In genomic region chrX:18491601-18492000, GRCh38 we compare ENCODE assay signal across 17 cellular contexts.
DNase-seq lines count a peak whose midpoint lies in the region; ATAC-seq, FAIRE-seq and TF ChIP-seq lines count a peak whose summit lies in the region.
"Had no signal": no experiment of that assay in that cellular context is flagged by ENCODE, and none has a peak within 500 bp of the region (broad histone marks: within the 10 kb centered on the region; RNA-seq: fewer than 3 reads in every experiment).

No MANE protein-coding gene starts in this region.

- H3K14ac ChIP-seq in neuronal stem cell (ENCODE audit: low read length): no peak overlapping the region

- no peak overlapping the region for H3K23ac ChIP-seq in neuronal stem cell (ENCODE audit: low read depth, low read length, poor library complexity)

- H3K36me3 Mint-ChIP-seq in HFFc6 (ENCODE audit: low read depth): no peaks in the 10 kb centered on the region
- H3K36me3 Mint-ChIP-seq: CD4-positive, CD25-positive, alpha-beta regulatory T cell had no signal

- no peaks in the 10 kb centered on the region for H3K9me1 ChIP-seq in K562 (ENCODE audit: control insufficient read depth, insufficient read depth, low read length)

- no peak overlapping the region for H2BK12ac ChIP-seq in neuronal stem cell (ENCODE audit: low read length)

- no peaks in the 10 kb centered on the region for H3K36me3 ChIP-seq in HepG2 (replicated peaks in 1 of 2; ENCODE audit: control insufficient read depth in 1 of 2, insufficient read depth in 2 of 2, low read length in 2 of 2)
- H3K36me3 ChIP-seq in right lobe of liver: no peaks in the 10 kb centered on the region
- H3K36me3 ChIP-seq in K562 (ENCODE audit: control insufficient read depth, insufficient read depth, low read length): no peaks in the 10 kb centered on the region
- no peaks in the 10 kb centered on the region for H3K36me3 ChIP-seq in neuronal stem cell (replicated peaks in 1 of 2; ENCODE audit: control insufficient read depth in 2 of 2, insufficient read depth in 2 of 2, low read length in 2 of 2)
- H3K36me3 ChIP-seq: BLaER1 treated with 17β-estradiol and CSF1 and Interleukin-3, amounts not matched to agents 10 nM and 100 nM had no signal

- WGBS in HepG2 (ENCODE audit: low lambda C conversion rate): 98% methylated on average over 2 of the region's 2 CpGs
- WGBS in right lobe of liver (ENCODE audit: insufficient coverage, low coverage, low lambda C conversion rate, missing lambda C conversion rate): 54% methylated on average over 2 of the region's 2 CpGs
- WGBS in K562 (ENCODE audit: insufficient coverage, low coverage, missing lambda C conversion rate): 0% methylated on average over 2 of the region's 2 CpGs
- no CpG with 5 or more reads among the region's 2 CpGs for WGBS in neuronal stem cell (ENCODE audit: extremely low coverage in 2 of 2, insufficient read length in 2 of 2, insufficient replicate concordance in 1 of 2), 2 donors

- no peak overlapping the region for H3K18ac ChIP-seq in neuronal stem cell (ENCODE audit: low read length)

- H3K27me3 Mint-ChIP-seq in HFFc6 (ENCODE audit: insufficient read depth): no peaks in the 10 kb centered on the region; the same call in 1 of the 2 replicates
- H3K27me3 Mint-ChIP-seq: CD4-positive, CD25-positive, alpha-beta regulatory T cell had no signal

- H3K27me3 ChIP-seq in HepG2 (ENCODE audit: control insufficient read depth in 1 of 2, insufficient read depth in 2 of 2, low read length in 2 of 2) (no peaks in the 10 kb centered on the region), right lobe of liver (no peaks in the 10 kb centered on the region), K562 (ENCODE audit: control insufficient read depth in 2 of 2, insufficient read depth in 2 of 2, low read length in 2 of 2) (no peaks in the 10 kb centered on the region), neuronal stem cell (ENCODE audit: control insufficient read depth in 3 of 3, insufficient read depth in 3 of 3, low read depth in 1 of 3, low read length in 3 of 3) (peaks cover 0 to 2% (median 0%) of the 10 kb centered on the region in 3 experiments)

- H2AK5ac ChIP-seq in neuronal stem cell (ENCODE audit: low read depth, low read length): no peak overlapping the region

- no peak overlapping the region for H3K4me2 ChIP-seq in HepG2 (ENCODE audit: low read depth, low read length)
- no peak overlapping the region for H3K4me2 ChIP-seq in K562 (ENCODE audit: insufficient read depth, low read length)
- H3K4me2 ChIP-seq in neuronal stem cell (ENCODE audit: insufficient read depth, low read length, poor library complexity, severe bottlenecking): no peak overlapping the region
- H3K4me2 ChIP-seq: BLaER1 treated with 17β-estradiol and CSF1 and Interleukin-3, amounts not matched to agents 10 nM and 100 nM had no signal

- in situ Hi-C loops in HepG2 (cut with HindIII; ENCODE audit: extremely low pct_ligation_motif_present, low pct_unique_long_range_greater_than_20kb) (no loop called here), K562 (cut with MboI) (no loop called here)

- H2BK15ac ChIP-seq in neuronal stem cell (ENCODE audit: low read length): no peak overlapping the region

- no peak overlapping the region for H2BK120ac ChIP-seq in neuronal stem cell (ENCODE audit: low read depth, low read length)

- H3K4me3 ChIP-seq in HepG2 (replicated peaks in 1 of 3; ENCODE audit: insufficient read depth in 1 of 3, low read depth in 2 of 3, low read length in 3 of 3) (no peak overlapping the region), right lobe of liver (no peak overlapping the region), K562 (no peak overlapping the region), neuronal stem cell (ENCODE audit: low read length in 2 of 2) (no peak overlapping the region)
- H3K4me3 ChIP-seq: BLaER1 treated with 17β-estradiol and CSF1 and Interleukin-3, amounts not matched to agents 10 nM and 100 nM had no signal

- TF ChIP-seq POLR2A in HepG2 (IDR thresholded peaks at IDR 0.05; ENCODE audit: insufficient read depth in 1 of 2, low read depth in 2 of 2, low read length in 2 of 2) (no peak), right lobe of liver (IDR thresholded peaks at IDR 0.05) (no peak), K562 (conservative IDR thresholded peaks at IDR 0.05) (no peak)

- H4K20me1 ChIP-seq in HepG2 (ENCODE audit: insufficient read depth, low read length) (no peaks in the 10 kb centered on the region), K562 (replicated peaks; ENCODE audit: control insufficient read depth, insufficient read depth, low read length) (no peaks in the 10 kb centered on the region)
- H4K20me1 ChIP-seq: BLaER1 treated with 17β-estradiol and CSF1 and Interleukin-3, amounts not matched to agents 10 nM and 100 nM had no signal

- no peaks in the 10 kb centered on the region for H3K4me1 ChIP-seq in HepG2 (ENCODE audit: insufficient read depth, low read length)
- no peaks in the 10 kb centered on the region for H3K4me1 ChIP-seq in right lobe of liver
- H3K4me1 ChIP-seq in K562 (replicated peaks in 1 of 2; ENCODE audit: control insufficient read depth in 2 of 2, insufficient read depth in 2 of 2, low read length in 2 of 2): no peaks in the 10 kb centered on the region
- H3K4me1 ChIP-seq in neuronal stem cell (ENCODE audit: control insufficient read depth in 2 of 2, insufficient read depth in 1 of 2, low read depth in 1 of 2, low read length in 2 of 2): no peaks in the 10 kb centered on the region

- TF ChIP-seq RAD21 in HepG2 (CRISPR knock-in tag; IDR thresholded peaks at IDR 0.05): no peak
- TF ChIP-seq RAD21 in K562 (CRISPR knock-in tag; conservative IDR thresholded peaks at IDR 0.05 in 1 of 2, IDR thresholded peaks at IDR 0.05 in 1 of 2): no peak

- ATAC-seq in HepG2: no peak
- ATAC-seq in right lobe of liver: no peak
- no peak for ATAC-seq in K562
- no peak for ATAC-seq in HG03378 (IDR thresholded peaks at IDR 0.05; ENCODE audit: unreplicated experiment)

- no peak for FAIRE-seq in HepG2 (lab: Jason Lieb, UNC)
- no peak for FAIRE-seq in K562 (lab: Jason Lieb, UNC)
- FAIRE-seq in islet of Langerhans (lab: Jason Lieb, UNC): peak; percentile 82
- FAIRE-seq: GM12892 had no signal

- H3K4ac ChIP-seq in neuronal stem cell (ENCODE audit: low read length): no peak overlapping the region

- H2AFZ ChIP-seq in HepG2 (ENCODE audit: low read length): no peak overlapping the region
- H2AFZ ChIP-seq in K562 (ENCODE audit: low read depth, low read length): no peak overlapping the region
- H2AFZ ChIP-seq in neuronal stem cell (ENCODE audit: low read length): no peak overlapping the region

- H4K8ac ChIP-seq in neuronal stem cell (ENCODE audit: low read depth, low read length): no peak overlapping the region

- H3K79me2 ChIP-seq in HepG2 (ENCODE audit: insufficient read depth, low read length): no peaks in the 10 kb centered on the region
- H3K79me2 ChIP-seq in K562 (ENCODE audit: control insufficient read depth, insufficient read depth, low read length): no peaks in the 10 kb centered on the region

- intact Hi-C loops in HepG2 (cut with micrococcal nuclease; ENCODE audit: unreplicated experiment): loop anchor here (10.0 kb wide), 1 partner anchor 67 kb away; the partner anchor contains the start of gene CDKL5
- intact Hi-C loops in right lobe of liver (cut with DNase I): no loop called here
- intact Hi-C loops in K562 (cut with micrococcal nuclease): no loop called here

- H2BK5ac ChIP-seq in neuronal stem cell (ENCODE audit: low read length): no peak overlapping the region

- H4K91ac ChIP-seq in neuronal stem cell (ENCODE audit: low read depth, low read length, poor library complexity): no peak overlapping the region

- no peak for TF ChIP-seq CTCF in HepG2 (CRISPR knock-in tag; IDR thresholded peaks at IDR 0.05)
- TF ChIP-seq CTCF in right lobe of liver (IDR thresholded peaks at IDR 0.05): no peak
- TF ChIP-seq CTCF in K562 (IDR thresholded peaks at IDR 0.05 in 2 of 3, conservative IDR thresholded peaks at IDR 0.05 in 1 of 3; ENCODE audit: insufficient read depth in 2 of 3, low read depth in 1 of 3, low read length in 3 of 3): no peak
- TF ChIP-seq CTCF in HFFc6 (IDR thresholded peaks at IDR 0.05): no peak

- H3K9me3 Mint-ChIP-seq in HFFc6: no peaks in the 10 kb centered on the region

- DNase-seq in HepG2 (ENCODE audit: low spot score) (no peak), right lobe of liver (no peak), K562 (ENCODE audit: extremely low read depth in 1 of 4, low spot score in 3 of 4) (no peak), SW 1271 (lab: John Stamatoyannopoulos, UW) (no peak), HFFc6 (no peak), neuronal stem cell (ENCODE audit: low spot score) (no peak)
- DNase-seq: ACHN; CD4-positive, CD25-positive, alpha-beta regulatory T cell; DMS 273 treated with DMSO at 0.1 percent for 48 hours; GOT3; H9; Karpas-422 had no signal

- no peaks in the 10 kb centered on the region for H3K9me3 ChIP-seq in HepG2 (ENCODE audit: low read length)
- H3K9me3 ChIP-seq in right lobe of liver: no peaks in the 10 kb centered on the region
- no peaks in the 10 kb centered on the region for H3K9me3 ChIP-seq in K562 (replicated peaks; ENCODE audit: control insufficient read depth, insufficient read depth, low read depth, low read length)
- no peaks in the 10 kb centered on the region for H3K9me3 ChIP-seq in neuronal stem cell (replicated peaks in 1 of 2; ENCODE audit: control insufficient read depth in 2 of 2, insufficient read depth in 1 of 2, low read depth in 1 of 2, low read length in 2 of 2)

- BruUV-seq in HepG2 (replicated peaks; lab: Mats Ljungman, UMichigan): no TSS peak
- no TSS peak for BruUV-seq in K562 (replicated peaks; lab: Mats Ljungman, UMichigan)

- no peak overlapping the region for H3K27ac ChIP-seq in HepG2 (ENCODE audit: extremely low read length, insufficient read depth, low read length)
- H3K27ac ChIP-seq in right lobe of liver: no peak overlapping the region
- H3K27ac ChIP-seq in K562 (ENCODE audit: extremely low read depth, low read depth, low read length): no peak overlapping the region
- H3K27ac ChIP-seq in neuronal stem cell (replicated peaks; ENCODE audit: low read length): no peak overlapping the region
- H3K27ac ChIP-seq: 22Rv1; BLaER1 treated with 17β-estradiol and CSF1 and Interleukin-3, amounts not matched to agents 10 nM and 100 nM had no signal

- CTCF ChIA-PET in HepG2 (lab: Yijun Ruan, JAX; ENCODE audit: low intra/inter-chr PET ratio, low total read pairs) (no interaction called here), K562 (lab: Yijun Ruan, JAX; ENCODE audit: low intra/inter-chr PET ratio) (no interaction called here)

- no peak for TF ChIP-seq EP300 in HepG2 (IDR thresholded peaks at IDR 0.05; ENCODE audit: low read depth in 2 of 2, low read length in 2 of 2)
- TF ChIP-seq EP300 in HepG2 (CRISPR knock-in tag; IDR thresholded peaks at IDR 0.05; ENCODE audit: borderline replicate concordance): no peak
- no peak for TF ChIP-seq EP300 in K562 (IDR thresholded peaks at IDR 0.05; ENCODE audit: low read length)

- H3K9ac ChIP-seq in HepG2 (ENCODE audit: insufficient read depth, low read depth, low read length) (no peak overlapping the region), K562 (ENCODE audit: insufficient read depth in 1 of 2, low read depth in 2 of 2, low read length in 2 of 2) (no peak overlapping the region), neuronal stem cell (ENCODE audit: low read depth, low read length, poor library complexity) (no peak overlapping the region)
- H3K9ac ChIP-seq: BLaER1 treated with 17β-estradiol and CSF1 and Interleukin-3, amounts not matched to agents 10 nM and 100 nM had no signal

- POLR2A ChIA-PET in HepG2 (lab: Yijun Ruan, JAX) (no interaction called here), K562 (lab: Yijun Ruan, JAX) (no interaction called here)

- H3K4me3 Mint-ChIP-seq in HFFc6: no peak overlapping the region
- H3K4me3 Mint-ChIP-seq: CD4-positive, CD25-positive, alpha-beta regulatory T cell; H9 had no signal

- no peaks in the 10 kb centered on the region for H3K79me1 ChIP-seq in neuronal stem cell (ENCODE audit: low read depth, low read length)

- H3K4me1 Mint-ChIP-seq in HFFc6 (ENCODE audit: low read depth): no peaks in the 10 kb centered on the region; the same call in 1 of the 2 replicates

- H3K27ac Mint-ChIP-seq in HFFc6: no peak overlapping the region
- H3K27ac Mint-ChIP-seq: CD4-positive, CD25-positive, alpha-beta regulatory T cell; H9 had no signal

Comparison
In these comparisons a context has a peak if more than half of its experiments do, and no peak if none do; other contexts are left out.
1. Of the 241 proteins assayed by ChIP-seq in both HepG2 and K562: peak only in HepG2: MAFF and MAFK; only in K562: MAFG; in both: none; in neither: 238.